Comparison of ENCODE assay signal across 13 cellular contexts in genomic region chr2:164785447-164785846, GRCh38. TPM values are rescaled to one million over a fixed set of nuclear protein-coding genes. Genes with fewer than 3 reads are reported as not detected.
A peak's percentile ranks its signal among the peaks of the same experiment; 100 is the strongest.
DNase-seq lines count a peak whose midpoint lies in the region; TF ChIP-seq lines count a peak whose summit lies in the region.
"Had no signal": no experiment of that assay in that cellular context is flagged by ENCODE, and none has a peak within 500 bp of the region (broad histone marks: within the 10 kb centered on the region; RNA-seq: fewer than 3 reads in every experiment).

No MANE protein-coding gene starts in this region.

- TF ChIP-seq CTCF in thyroid gland (IDR thresholded peaks at IDR 0.05), result no peak

- TF ChIP-seq POLR2A in thyroid gland (IDR thresholded peaks at IDR 0.05), result no peak

- H3K27ac ChIP-seq in mesodermal cell (ENCODE audit: low read depth, low read length, severe bottlenecking) (peak overlapping the region; percentile 30), thyroid gland (peak overlapping the region in 2 of 3 donors; percentile 11 to 13)
- H3K27ac ChIP-seq: HL-60 had no signal

- H3K4me1 ChIP-seq in mesodermal cell (ENCODE audit: control insufficient read depth, insufficient read depth, low read length, poor library complexity, severe bottlenecking) (peaks cover 16% of the 10 kb centered on the region), thyroid gland (peaks cover 3 to 6% of the 10 kb centered on the region in 2 donors)

- H3K36me3 ChIP-seq in mesodermal cell (ENCODE audit: control insufficient read depth, insufficient read depth, low read length) (no peaks in the 10 kb centered on the region), thyroid gland (no peaks in the 10 kb centered on the region), H7 (replicated peaks; ENCODE audit: control insufficient read depth, insufficient read depth, low read length) (no peaks in the 10 kb centered on the region)

- DNase-seq in NCI-H226 (peak; percentile 46), dermis blood vessel endothelial cell (peak; percentile 88), thyroid gland (no peak), H7 (no peak), hepatic stellate cell (ENCODE audit: low spot score) (no peak)
- no peak for DNase-seq in activated naive CD4-positive, alpha-beta T cell treated with anti-CD3 and anti-CD28 coated beads, Interleukin-2, amount 50 U/mL, for 16 hours
- no peak for DNase-seq in stimulated activated CD4-positive, alpha-beta T cell treated with anti-CD3 and anti-CD28 coated beads, Interleukin-4, amount 100 ng/mL, for 24 hours
- DNase-seq: activated CD8-positive, alpha-beta memory T cell treated with anti-CD3 and anti-CD28 coated beads for 24 hours; COR-L47; foreskin fibroblast had no signal

- WGBS in mesodermal cell (ENCODE audit: insufficient coverage in 2 of 2), 2 experiments, result no CpG with 5 or more reads among the region's 1 CpG
- 6 to 15% methylated on average over 1 of the region's 1 CpG for WGBS in thyroid gland, 2 donors

- H3K9me3 ChIP-seq in mesodermal cell (ENCODE audit: control insufficient read depth, low read length), result no peaks in the 10 kb centered on the region
- no peaks in the 10 kb centered on the region for H3K9me3 ChIP-seq in thyroid gland

- H3K27me3 ChIP-seq in thyroid gland (no peaks in the 10 kb centered on the region), H7 (ENCODE audit: control insufficient read depth, insufficient read depth, low read length) (no peaks in the 10 kb centered on the region)

- intact Hi-C loops in thyroid gland (cut with DNase I), result no loop called here

- no peak overlapping the region for H3K4me3 ChIP-seq in mesodermal cell (ENCODE audit: extremely low read depth, insufficient read depth, low read length, poor library complexity, severe bottlenecking)
- H3K4me3 ChIP-seq in thyroid gland (replicated peaks in 1 of 3), result no peak overlapping the region
- H3K4me3 ChIP-seq in H7 (ENCODE audit: insufficient read depth, low read depth, low read length), result no peak overlapping the region
- H3K4me3 ChIP-seq: GM12878 had no signal

RNA-seq across cellular contexts. Expression of gene COBLL1, which starts 56.2 kb away (rescaled TPM):
- total RNA-seq in dermis blood vessel endothelial cell (4.6 and 7.8 TPM in 2 replicates), thyroid gland (10 to 100 TPM; 41.8 to 90.8 (median 76.9) TPM)
- polyA plus RNA-seq in mesodermal cell (2013, experiment 1 of 2), result 22.2 TPM
- polyA plus RNA-seq in mesodermal cell (2013, experiment 2 of 2), result 39.7 TPM
- 2.6 and 3.5 TPM in 2 replicates for total RNA-seq in H7 (2014; rRNA removed; shearing (Covaris generic))
- polyA plus RNA-seq: GM12878 had no signal

Comparison
In these comparisons a context has a peak if more than half of its experiments do, and no peak if none do; other contexts are left out.
1. DNase-seq: peak in NCI-H226 (single experiment) and dermis blood vessel endothelial cell (single experiment); none in thyroid gland (0 of 2), activated naive CD4-positive, alpha-beta T cell treated with anti-CD3 and anti-CD28 coated beads, Interleukin-2, amount 50 U/mL, for 16 hours (single experiment), H7 (single experiment), stimulated activated CD4-positive, alpha-beta T cell treated with anti-CD3 and anti-CD28 coated beads, Interleukin-4, amount 100 ng/mL, for 24 hours (single experiment) and hepatic stellate cell (single experiment).